ENCODE assay signal across 8 cellular contexts in the genomic region with DNA sequence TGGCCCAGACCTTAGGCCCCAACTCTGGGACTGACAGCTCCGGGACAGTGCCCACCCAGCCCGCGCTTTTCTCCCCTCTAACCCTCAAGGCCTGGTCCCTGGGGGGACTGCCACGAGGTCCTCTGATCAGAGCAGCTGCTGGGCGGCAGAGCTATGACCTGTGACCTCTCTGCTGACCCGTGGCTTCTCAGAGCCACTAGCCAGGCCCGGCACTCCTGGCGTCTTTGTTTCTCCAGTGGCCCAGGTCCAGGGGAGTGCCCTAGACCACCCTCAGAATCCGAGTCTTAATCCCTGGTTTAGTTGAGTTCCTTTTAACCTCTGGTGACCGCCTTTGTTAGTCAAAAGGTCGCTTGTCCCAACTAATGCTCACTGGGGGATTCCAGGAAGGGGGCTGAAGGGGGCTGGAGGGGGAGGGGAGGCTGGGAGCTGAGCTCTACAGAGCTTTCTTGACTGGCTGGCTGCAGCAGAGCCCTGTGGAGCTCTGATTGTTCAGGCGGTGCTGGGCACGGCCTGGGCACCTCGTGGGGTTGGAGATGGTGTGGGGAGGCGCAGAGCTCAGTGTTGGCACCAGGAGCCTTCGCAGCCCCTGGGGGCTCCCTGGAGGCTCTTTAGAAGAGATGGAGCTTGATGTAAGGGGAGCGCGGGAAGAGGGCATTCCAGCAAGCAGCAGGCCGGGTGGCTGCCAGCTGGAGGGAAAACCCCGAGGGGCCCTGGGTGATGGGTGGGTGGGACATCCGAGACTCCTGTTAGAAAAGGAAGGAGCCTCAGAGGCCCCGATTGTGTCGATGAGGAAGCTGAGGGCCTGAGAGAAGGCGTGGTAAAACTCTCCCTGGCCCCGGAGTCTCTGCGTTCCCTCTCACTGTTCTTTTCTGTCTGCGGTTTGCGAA. TPM values are rescaled to one million over a fixed set of nuclear protein-coding genes. Genes with fewer than 3 reads are reported as not detected.
DNase-seq lines count a peak whose midpoint lies in the region; ATAC-seq, FAIRE-seq and TF ChIP-seq lines count a peak whose summit lies in the region.

No MANE protein-coding gene starts in this region.

- H3K79me1 ChIP-seq in mesenchymal stem cell (replicated peaks; ENCODE audit: low read length, poor library complexity, severe bottlenecking): no peaks in the 10 kb centered on the region

- H3K27me3 ChIP-seq in bronchial epithelial cell (ENCODE audit: control insufficient read depth, insufficient read depth, low read length) (no peaks in the 10 kb centered on the region), mesenchymal stem cell (ENCODE audit: control insufficient read depth in 1 of 2, insufficient read depth in 1 of 2, low read length in 2 of 2) (no peaks in the 10 kb centered on the region), aorta (ENCODE audit: control insufficient read depth in 1 of 2, insufficient read depth in 2 of 2, low read length in 1 of 2) (no peaks in the 10 kb centered on the region)

- peak overlapping the region; percentile 89 for H3K4me2 ChIP-seq in mesenchymal stem cell (ENCODE audit: low read length, poor library complexity, severe bottlenecking)

- no peak for TF ChIP-seq CTCF in bronchial epithelial cell (IDR thresholded peaks at IDR 0.05; ENCODE audit: insufficient read depth, low read length, severe bottlenecking)

- H2AFZ ChIP-seq in mesenchymal stem cell (ENCODE audit: low read depth, low read length): no peak overlapping the region

- DNase-seq in stimulated activated CD4-positive, alpha-beta T cell treated with anti-CD3 and anti-CD28 coated beads, Interleukin-1b, Interleukin-23, amount 100 ng/mL, for 48 hours: peak; percentile 7
- DNase-seq in stimulated activated CD4-positive, alpha-beta T cell treated with anti-CD3 and anti-CD28 coated beads, Interleukin-4, amount 100 ng/mL, for 4 hours: no peak
- DNase-seq in bronchial epithelial cell (ENCODE audit: low read depth) (no peak), mesenchymal stem cell (peak; percentile 85), aorta (peak; percentile 44 to 69), DMS153 (lab: John Stamatoyannopoulos, UW) (no peak), NCI-H2107 treated with DMSO at 0.1 percent for 48 hours (lab: John Stamatoyannopoulos, UW; ENCODE audit: unreplicated experiment) (no peak)

- H2BK12ac ChIP-seq in mesenchymal stem cell (ENCODE audit: low read length in 2 of 2): peak overlapping the region in 1 of 2 experiments; percentile 76

- H3K4me1 ChIP-seq in mesenchymal stem cell (ENCODE audit: control insufficient read depth, insufficient read depth, low read depth, low read length) (peaks cover 45% of the 10 kb centered on the region), aorta (ENCODE audit: control insufficient read depth in 1 of 2, insufficient read depth in 2 of 2, low read length in 2 of 2) (no peaks in the 10 kb centered on the region)

- intact Hi-C loops in aorta (cut with DNase I): loop anchor here (5.0 kb wide), 1 partner anchor 48 kb away; no protein-coding TSS in a partner anchor

- H2BK5ac ChIP-seq in mesenchymal stem cell (ENCODE audit: low read depth, low read length, poor library complexity, severe bottlenecking): peak overlapping the region; percentile 84

- H3K9me3 ChIP-seq in mesenchymal stem cell (ENCODE audit: control insufficient read depth, low read length) (no peaks in the 10 kb centered on the region), aorta (ENCODE audit: control insufficient read depth, low read length) (no peaks in the 10 kb centered on the region)

- WGBS in mesenchymal stem cell: 2% methylated on average over 28 of the region's 28 CpGs
- WGBS in aorta, 2 donors: 10 to 14% methylated on average over 28 of the region's 28 CpGs

- peak overlapping the region; percentile 70 to 96 for H3K4ac ChIP-seq in mesenchymal stem cell (ENCODE audit: low read depth in 1 of 2, low read length in 2 of 2)

- H2BK15ac ChIP-seq in mesenchymal stem cell (ENCODE audit: low read depth, poor library complexity, severe bottlenecking): peak overlapping the region; percentile 68

- ATAC-seq in aorta (ENCODE audit: low FRiP score): no peak
- ATAC-seq in GM19452 (IDR thresholded peaks at IDR 0.05; ENCODE audit: unreplicated experiment): no peak

- H3K14ac ChIP-seq in mesenchymal stem cell (ENCODE audit: low read length in 2 of 2): peak overlapping the region in 1 of 2 experiments; percentile 81

- peak overlapping the region in 1 of 2 experiments; percentile 67 for H3K23ac ChIP-seq in mesenchymal stem cell (ENCODE audit: low read length in 2 of 2)

- H3K18ac ChIP-seq in mesenchymal stem cell (ENCODE audit: low read depth in 1 of 2, low read length in 2 of 2): peak overlapping the region; percentile 63 to 98

- H2BK120ac ChIP-seq in mesenchymal stem cell (ENCODE audit: low read depth, low read length): peak overlapping the region; percentile 96

- H3K9ac ChIP-seq in mesenchymal stem cell (ENCODE audit: low read length): peak overlapping the region; percentile 90

- H3K4me3 ChIP-seq in bronchial epithelial cell (ENCODE audit: low read depth, low read length): peak overlapping the region; percentile 53
- H3K4me3 ChIP-seq in mesenchymal stem cell (ENCODE audit: insufficient read depth in 1 of 2, low read depth in 1 of 2, low read length in 2 of 2): peak overlapping the region; percentile 86 to 96
- H3K4me3 ChIP-seq in aorta (ENCODE audit: low read length in 2 of 2): no peak overlapping the region

- H3K27ac ChIP-seq in mesenchymal stem cell (ENCODE audit: low read length, poor library complexity, severe bottlenecking): peak overlapping the region; percentile 86
- no peak overlapping the region for H3K27ac ChIP-seq in aorta (ENCODE audit: low read depth in 1 of 2, low read length in 2 of 2)

- no peak for FAIRE-seq in bronchial epithelial cell (lab: Jason Lieb, UNC)

- H4K8ac ChIP-seq in mesenchymal stem cell (ENCODE audit: low read length): peak overlapping the region; percentile 77

- peak overlapping the region; percentile 86 for H4K91ac ChIP-seq in mesenchymal stem cell (ENCODE audit: low read length)

- H3K36me3 ChIP-seq in bronchial epithelial cell (ENCODE audit: control insufficient read depth, insufficient read depth, low read length) (no peaks in the 10 kb centered on the region), mesenchymal stem cell (ENCODE audit: control insufficient read depth in 1 of 2, insufficient read depth in 2 of 2, low read depth in 1 of 2, low read length in 2 of 2) (peaks cover 1 to 20% of the 10 kb centered on the region in 2 experiments), aorta (ENCODE audit: control insufficient read depth in 1 of 2, insufficient read depth in 2 of 2, low read length in 1 of 2) (no peaks in the 10 kb centered on the region)

- H2AK5ac ChIP-seq in mesenchymal stem cell (ENCODE audit: low read length, severe bottlenecking): peak overlapping the region; percentile 0

RNA-seq across cellular contexts. Expression of a gene that starts 1.4 kb away (rescaled TPM):
- total RNA-seq in bronchial epithelial cell (18.2 and 25.2 TPM in 2 replicates), aorta (1,000 to 10,000 TPM in 1 of 2 donors, 100 to 1,000 TPM in 1; 500 to 1,512 TPM)
- polyA plus RNA-seq in mesenchymal stem cell (2013, experiment 1 of 2): 190 TPM
- 191 TPM for polyA plus RNA-seq in mesenchymal stem cell (2013, experiment 2 of 2)
- 100 to 1,000 TPM in 1 of 2 donors, 10 to 100 TPM in 1; 48.1 to 283 TPM for polyA plus RNA-seq in aorta

Comparison
In these comparisons a context has a peak if more than half of its experiments do, and no peak if none do; other contexts are left out.
1. DNase-seq: peak in stimulated activated CD4-positive, alpha-beta T cell treated with anti-CD3 and anti-CD28 coated beads, Interleukin-1b, Interleukin-23, amount 100 ng/mL, for 48 hours (single experiment), mesenchymal stem cell (single experiment) and aorta (2 of 2); none in stimulated activated CD4-positive, alpha-beta T cell treated with anti-CD3 and anti-CD28 coated beads, Interleukin-4, amount 100 ng/mL, for 4 hours (0 of 2), bronchial epithelial cell (single experiment), DMS153 (single experiment) and NCI-H2107 treated with DMSO at 0.1 percent for 48 hours (single experiment).
2. H3K4me3 ChIP-seq: peak in bronchial epithelial cell (single experiment) and mesenchymal stem cell (2 of 2); none in aorta (0 of 2).
3. RNA of a gene that starts 1.4 kb away (total RNA-seq): 500 to 1,512 TPM in aorta; 18.2 to 25.2 TPM in bronchial epithelial cell; every median in the first group is over 10 times any median in the second.